In the genomic region with DNA sequence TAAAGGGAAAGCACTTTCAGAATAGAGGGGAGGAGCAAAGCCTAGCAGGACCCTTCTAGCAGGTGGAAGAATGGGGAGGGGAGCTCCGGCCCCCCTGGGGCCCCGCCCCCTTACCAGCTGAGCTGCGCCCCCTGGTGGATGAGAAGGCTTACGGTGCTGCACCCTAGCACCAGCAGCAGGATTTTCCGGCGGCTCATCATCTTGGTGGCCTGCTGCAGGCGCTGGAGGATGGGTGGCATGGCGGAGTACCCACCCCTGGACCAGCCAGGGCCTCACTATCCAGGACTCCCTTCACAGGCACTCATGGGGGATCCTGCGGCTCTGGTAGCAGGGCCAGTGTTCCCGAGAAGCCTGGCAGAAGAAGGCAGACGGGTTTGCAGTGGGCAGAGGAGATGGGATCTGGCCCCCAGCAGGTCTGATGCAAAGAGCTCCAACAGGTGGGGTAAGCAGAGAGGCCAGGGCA, we compare ENCODE assay signal across 9 cellular contexts. TPM values are rescaled to one million over a fixed set of nuclear protein-coding genes. Genes with fewer than 3 reads are reported as not detected.
DNase-seq lines count a peak whose midpoint lies in the region; ATAC-seq, FAIRE-seq and TF ChIP-seq lines count a peak whose summit lies in the region.
"Had no signal": no experiment of that assay in that cellular context is flagged by ENCODE, and none has a peak within 500 bp of the region (broad histone marks: within the 10 kb centered on the region; RNA-seq: fewer than 3 reads in every experiment).

No MANE protein-coding gene starts in this region.

- no peak for FAIRE-seq in D721Med (lab: Jason Lieb, UNC)
- no peak for FAIRE-seq in bronchial epithelial cell (lab: Jason Lieb, UNC)
- FAIRE-seq in kidney (lab: Jason Lieb, UNC) = no peak

- ATAC-seq in activated CD4-positive, CD25-positive, alpha-beta regulatory T cell treated with anti-CD3 and anti-CD28 coated beads, Interleukin-2, amount 50 U/mL, for 24 hours = peak; percentile 87 to 90
- ATAC-seq in GM18870 (IDR thresholded peaks at IDR 0.05; ENCODE audit: unreplicated experiment) = no peak

- H3K27ac ChIP-seq in kidney (ENCODE audit: low read depth in 2 of 2, low read length in 2 of 2) = no peak overlapping the region

- H3K4me1 ChIP-seq in kidney (ENCODE audit: control insufficient read depth in 1 of 2, insufficient read depth in 1 of 2, low read depth in 1 of 2, low read length in 2 of 2) = peaks cover 7 to 14% of the 10 kb centered on the region in 2 donors

- no peaks in the 10 kb centered on the region for H3K36me3 ChIP-seq in bronchial epithelial cell (ENCODE audit: control insufficient read depth, insufficient read depth, low read length)
- no peaks in the 10 kb centered on the region for H3K36me3 ChIP-seq in kidney (ENCODE audit: control insufficient read depth in 1 of 2, insufficient read depth in 2 of 2, low read length in 2 of 2)

- intact Hi-C loops in kidney (cut with DNase I) = no loop called here

- peaks cover 4% of the 10 kb centered on the region for H3K27me3 ChIP-seq in bronchial epithelial cell (ENCODE audit: control insufficient read depth, insufficient read depth, low read length)

- no peak overlapping the region for H3K9ac ChIP-seq in kidney (ENCODE audit: low read length in 2 of 2)

- H3K9me3 ChIP-seq in kidney (ENCODE audit: control insufficient read depth in 1 of 2, low read length in 2 of 2) = no peaks in the 10 kb centered on the region

- DNase-seq in D721Med (ENCODE audit: insufficient read length, low spot score) (peak; percentile 87), HFF-Myc (ENCODE audit: extremely low read depth, low read depth) (no peak), NCI-H446 (lab: John Stamatoyannopoulos, UW) (peak; percentile 36 to 80), bronchial epithelial cell (ENCODE audit: low read depth) (peak; percentile 51), kidney (peak; percentile 90)
- peak; percentile 72 to 91 (median 82) for DNase-seq in stimulated activated CD4-positive, alpha-beta T cell treated with anti-CD3 and anti-CD28 coated beads, Interleukin-1b, Interleukin-23, amount 100 ng/mL, for 24 hours (ENCODE audit: low read depth in 4 of 4, low spot score in 1 of 4)

- H3K4me3 ChIP-seq in HFF-Myc (replicated peaks; ENCODE audit: low read depth, low read length) (no peak overlapping the region), bronchial epithelial cell (ENCODE audit: low read depth, low read length) (no peak overlapping the region), kidney (ENCODE audit: low read length in 2 of 2) (no peak overlapping the region)

- TF ChIP-seq CTCF in D721Med (IDR thresholded peaks at IDR 0.05; ENCODE audit: insufficient read depth, missing control alignments) (peak; percentile 85), HFF-Myc (IDR thresholded peaks at IDR 0.05; ENCODE audit: low read depth, low read length, missing control alignments) (peak; percentile 96), bronchial epithelial cell (IDR thresholded peaks at IDR 0.05; ENCODE audit: insufficient read depth, low read length, severe bottlenecking) (peak; percentile 98), kidney (IDR thresholded peaks at IDR 0.05; ENCODE audit: borderline replicate concordance, extremely low read depth, insufficient read depth) (peak; percentile 76)

RNA-seq across cellular contexts. Expression of a gene that starts 3.8 kb away (rescaled TPM):
- not detected in 2 replicates for total RNA-seq in bronchial epithelial cell
- 2.5 TPM for total RNA-seq in kidney
- 7.6 TPM for polyA plus RNA-seq in kidney (ENCODE audit: insufficient read depth, low read depth, low replicate concordance)
- total RNA-seq: T-helper 2 cell treated with Interferon-gamma antibody and Interleukin-4, amounts not matched to agents 100 ng/mL and 5 ng/mL, for 36 hours had no signal

RNA-seq across cellular contexts. Expression of a gene that starts 7.0 kb away (rescaled TPM):
- total RNA-seq in bronchial epithelial cell (88.2 and 91.0 TPM in 2 replicates), kidney (172 TPM)
- 114 TPM for polyA plus RNA-seq in kidney (ENCODE audit: insufficient read depth, low read depth, low replicate concordance)

RNA-seq across cellular contexts. Expression of a gene that starts 18.9 kb away (rescaled TPM):
- total RNA-seq in bronchial epithelial cell (0.26 TPM in 1 of 2 replicates, not detected in the other), kidney (0.76 TPM)
- polyA plus RNA-seq in kidney (ENCODE audit: insufficient read depth, low read depth, low replicate concordance) = not detected

RNA-seq across cellular contexts. Expression of a gene that starts 24.9 kb away (rescaled TPM):
- 6.8 and 7.0 TPM in 2 replicates for total RNA-seq in bronchial epithelial cell
- 91.8 TPM for total RNA-seq in kidney
- polyA plus RNA-seq in kidney (ENCODE audit: insufficient read depth, low read depth, low replicate concordance) = 23.7 TPM

RNA-seq across cellular contexts. Expression of a gene that starts 33.4 kb away (rescaled TPM):
- total RNA-seq in bronchial epithelial cell (3.9 and 4.4 TPM in 2 replicates), kidney (5.9 TPM)
- polyA plus RNA-seq in kidney (ENCODE audit: insufficient read depth, low read depth, low replicate concordance) = 1.2 TPM
- total RNA-seq: T-helper 2 cell treated with Interferon-gamma antibody and Interleukin-4, amounts not matched to agents 100 ng/mL and 5 ng/mL, for 36 hours had no signal
